6 cellular contexts compared by ENCODE assay signal in genomic region chr3:49841126-49841525, GRCh38.
A peak's percentile ranks its signal among the peaks of the same experiment; 100 is the strongest.
DNase-seq lines count a peak whose midpoint lies in the region; ATAC-seq, FAIRE-seq and TF ChIP-seq lines count a peak whose summit lies in the region.

No MANE protein-coding gene starts in this region.

- H3K36me3 ChIP-seq in GM06990 (ENCODE audit: control insufficient read depth, insufficient read depth, low read length): peaks cover 19% of the 10 kb centered on the region

- DNase-seq in GM06990 (ENCODE audit: extremely low read depth, insufficient read length) (no peak), NCI-H2107 (lab: John Stamatoyannopoulos, UW) (peak; percentile 8), foreskin fibroblast (peak in 1 of 2 donors; percentile 38), RCC 7860 (ENCODE audit: low spot score) (no peak)

- H3K4me3 ChIP-seq in GM06990 (replicated peaks; ENCODE audit: low read depth, low read length) (no peak overlapping the region), foreskin fibroblast (ENCODE audit: low read depth in 1 of 2, low read length in 2 of 2) (no peak overlapping the region)

- no peaks in the 10 kb centered on the region for H3K27me3 ChIP-seq in GM06990 (replicated peaks; ENCODE audit: control insufficient read depth, insufficient read depth, low read length)

- FAIRE-seq in RCC 7860 (lab: Jason Lieb, UNC): no peak

- ATAC-seq in HG02938 (IDR thresholded peaks at IDR 0.05; ENCODE audit: unreplicated experiment): no peak
- no peak for ATAC-seq in GM21717 (IDR thresholded peaks at IDR 0.05; ENCODE audit: unreplicated experiment)

- TF ChIP-seq CTCF in GM06990 (IDR thresholded peaks at IDR 0.05; ENCODE audit: insufficient read depth, low read length, poor library complexity, severe bottlenecking) (peak; percentile 66), foreskin fibroblast (IDR thresholded peaks at IDR 0.05; ENCODE audit: low read depth, low read length) (peak; percentile 40)
